ENCODE assay signal across 21 cellular contexts in the genomic region with DNA sequence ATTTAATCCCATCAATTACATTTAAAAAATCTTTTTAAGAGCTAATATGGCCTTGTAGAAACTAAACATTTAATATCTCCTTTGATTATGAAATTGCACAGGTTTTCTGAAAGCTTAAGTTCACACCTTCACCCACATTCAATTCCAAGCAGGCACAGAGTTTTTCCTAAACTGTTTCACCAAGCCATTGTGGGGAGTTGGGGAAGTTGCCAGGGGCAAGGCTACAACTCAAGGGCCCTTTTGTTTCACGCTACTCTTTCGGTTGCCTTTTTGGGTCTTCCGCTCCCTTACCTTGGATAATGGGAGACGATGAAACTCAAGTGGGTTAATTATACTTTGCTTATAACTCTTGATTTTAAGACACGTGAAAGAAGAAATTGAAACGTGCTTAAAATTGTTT. TPM values are rescaled to one million over a fixed set of nuclear protein-coding genes. Genes with fewer than 3 reads are reported as not detected.
"Had no signal": no experiment of that assay in that cellular context is flagged by ENCODE, and none has a peak within 500 bp of the region (broad histone marks: within the 10 kb centered on the region; RNA-seq: fewer than 3 reads in every experiment).

No MANE protein-coding gene starts in this region.

- H3K4me1 Mint-ChIP-seq: activated CD4-positive, alpha-beta T cell treated with anti-CD3 and anti-CD28 coated beads for 36 hours; immature natural killer cell; naive thymus-derived CD8-positive, alpha-beta T cell; stimulated activated naive CD8-positive, alpha-beta T cell treated with anti-CD3 and anti-CD28 coated beads, Interleukin-15, amount 100 ng/mL, for 72 hours had no signal

- DNase-seq: activated CD4-positive, alpha-beta memory T cell treated with anti-CD3 and anti-CD28 coated beads for 36 hours; activated CD4-positive, alpha-beta T cell treated with anti-CD3 and anti-CD28 coated beads for 36 hours; activated T-cell treated with anti-CD3 and anti-CD28 coated beads for 4 hours; endodermal cell; erythroblast; heart left ventricle; immature natural killer cell; mesendoderm; naive thymus-derived CD8-positive, alpha-beta T cell; pancreas; stimulated activated CD4-positive, alpha-beta T cell treated with anti-CD3 and anti-CD28 coated beads, Interleukin-4, amount 100 ng/mL, for 1 hour; stimulated activated naive CD8-positive, alpha-beta T cell treated with anti-CD3 and anti-CD28 coated beads, Interleukin-15, amount 100 ng/mL, for 72 hours had no signal

- H3K27me3 ChIP-seq: cardiac muscle cell, heart left ventricle, neutrophil, pancreas had no signal

- H3K4me3 ChIP-seq: cardiac muscle cell, heart left ventricle, pancreas, smooth muscle cell, thoracic aorta had no signal

- ATAC-seq: activated CD4-positive, alpha-beta T cell treated with anti-CD3 and anti-CD28 coated beads for 36 hours; heart left ventricle; naive thymus-derived CD8-positive, alpha-beta T cell; pancreas; sciatic nerve; stimulated activated naive CD8-positive, alpha-beta T cell treated with anti-CD3 and anti-CD28 coated beads, Interleukin-15, amount 100 ng/mL, for 72 hours; WTC11 had no signal

- H3K4me2 ChIP-seq: smooth muscle cell had no signal

- FAIRE-seq: frontal cortex, pancreas had no signal

- H3K4me3 Mint-ChIP-seq: activated CD4-positive, alpha-beta memory T cell treated with anti-CD3 and anti-CD28 coated beads for 36 hours; activated CD4-positive, alpha-beta T cell treated with anti-CD3 and anti-CD28 coated beads for 36 hours; activated naive CD8-positive, alpha-beta T cell; endodermal cell; immature natural killer cell; naive thymus-derived CD8-positive, alpha-beta T cell; stimulated activated naive CD8-positive, alpha-beta T cell treated with anti-CD3 and anti-CD28 coated beads, Interleukin-15, amount 100 ng/mL, for 72 hours; T-helper 2 cell treated with Interferon-gamma antibody and Interleukin-4, amounts not matched to agents 5 μg/mL and 100 μg/mL, for 36 hours; WTC11 had no signal

- H3K27ac Mint-ChIP-seq: activated CD4-positive, alpha-beta memory T cell treated with anti-CD3 and anti-CD28 coated beads for 36 hours; activated CD4-positive, alpha-beta T cell treated with anti-CD3 and anti-CD28 coated beads for 36 hours; activated naive CD8-positive, alpha-beta T cell; endodermal cell; immature natural killer cell; naive thymus-derived CD8-positive, alpha-beta T cell; stimulated activated naive CD8-positive, alpha-beta T cell treated with anti-CD3 and anti-CD28 coated beads, Interleukin-15, amount 100 ng/mL, for 72 hours; T-helper 2 cell treated with Interferon-gamma antibody and Interleukin-4, amounts not matched to agents 5 μg/mL and 100 μg/mL, for 36 hours; WTC11 had no signal

- H3K36me3 Mint-ChIP-seq: activated CD4-positive, alpha-beta memory T cell treated with anti-CD3 and anti-CD28 coated beads for 36 hours; activated naive CD8-positive, alpha-beta T cell; immature natural killer cell had no signal

- H3K27ac ChIP-seq: cardiac muscle cell, heart left ventricle, neutrophil, pancreas, thoracic aorta had no signal

- H3K9me3 Mint-ChIP-seq: activated CD4-positive, alpha-beta memory T cell treated with anti-CD3 and anti-CD28 coated beads for 36 hours; T-helper 2 cell treated with Interferon-gamma antibody and Interleukin-4, amounts not matched to agents 5 μg/mL and 100 μg/mL, for 36 hours had no signal

- H3K36me3 ChIP-seq: cardiac muscle cell, heart left ventricle, neutrophil, pancreas, thoracic aorta had no signal

- H3K9me3 ChIP-seq: neutrophil, pancreas, thoracic aorta had no signal

RNA-seq across cellular contexts. Expression of gene APBB2, which starts 33.3 kb away (rescaled TPM):
- polyA plus RNA-seq: immature natural killer cell; naive thymus-derived CD8-positive, alpha-beta T cell had no signal
